ENCODE assay signal across 1 cellular context in the genomic region with DNA sequence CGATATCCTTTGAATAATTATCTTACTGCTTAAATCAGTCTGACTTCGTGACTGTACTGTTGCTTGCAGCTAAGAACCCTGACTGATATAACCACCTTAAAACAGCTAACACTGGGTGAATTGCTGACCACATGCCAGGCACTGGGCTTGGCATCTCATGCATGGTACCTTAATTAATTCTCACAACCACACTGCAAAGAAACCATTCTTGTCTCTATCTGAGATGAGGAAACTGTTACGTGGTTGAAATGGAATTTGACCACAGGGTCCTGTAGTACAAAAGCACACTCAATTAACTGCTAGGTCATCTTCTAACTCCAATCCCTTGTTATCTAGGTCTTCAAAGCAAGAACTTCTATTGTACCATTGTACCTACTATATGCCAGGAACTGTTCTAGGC.
TF ChIP-seq lines count a peak whose summit lies in the region.

No MANE protein-coding gene starts in this region.

TF ChIP-seq in SK-N-SH, 30 proteins besides CTCF, POLR2A, EP300 and RAD21 (continued from another document):
- TF ChIP-seq, protein P1, sequence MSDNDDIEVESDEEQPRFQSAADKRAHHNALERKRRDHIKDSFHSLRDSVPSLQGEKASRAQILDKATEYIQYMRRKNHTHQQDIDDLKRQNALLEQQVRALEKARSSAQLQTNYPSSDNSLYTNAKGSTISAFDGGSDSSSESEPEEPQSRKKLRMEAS (IDR thresholded peaks at IDR 0.05; ENCODE audit: low read depth): no peak
- TF ChIP-seq, protein P2, sequence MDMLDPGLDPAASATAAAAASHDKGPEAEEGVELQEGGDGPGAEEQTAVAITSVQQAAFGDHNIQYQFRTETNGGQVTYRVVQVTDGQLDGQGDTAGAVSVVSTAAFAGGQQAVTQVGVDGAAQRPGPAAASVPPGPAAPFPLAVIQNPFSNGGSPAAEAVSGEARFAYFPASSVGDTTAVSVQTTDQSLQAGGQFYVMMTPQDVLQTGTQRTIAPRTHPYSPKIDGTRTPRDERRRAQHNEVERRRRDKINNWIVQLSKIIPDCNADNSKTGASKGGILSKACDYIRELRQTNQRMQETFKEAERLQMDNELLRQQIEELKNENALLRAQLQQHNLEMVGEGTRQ (IDR thresholded peaks at IDR 0.05; ENCODE audit: borderline replicate concordance, low read depth, low read length): no peak
- no peak for TF ChIP-seq TCF12 (IDR thresholded peaks at IDR 0.05)
- TF ChIP-seq TAF1 (IDR thresholded peaks at IDR 0.05; ENCODE audit: borderline replicate concordance, low read depth, low read length): no peak
